ENCODE assay signal across 1 cellular context in the genomic region with DNA sequence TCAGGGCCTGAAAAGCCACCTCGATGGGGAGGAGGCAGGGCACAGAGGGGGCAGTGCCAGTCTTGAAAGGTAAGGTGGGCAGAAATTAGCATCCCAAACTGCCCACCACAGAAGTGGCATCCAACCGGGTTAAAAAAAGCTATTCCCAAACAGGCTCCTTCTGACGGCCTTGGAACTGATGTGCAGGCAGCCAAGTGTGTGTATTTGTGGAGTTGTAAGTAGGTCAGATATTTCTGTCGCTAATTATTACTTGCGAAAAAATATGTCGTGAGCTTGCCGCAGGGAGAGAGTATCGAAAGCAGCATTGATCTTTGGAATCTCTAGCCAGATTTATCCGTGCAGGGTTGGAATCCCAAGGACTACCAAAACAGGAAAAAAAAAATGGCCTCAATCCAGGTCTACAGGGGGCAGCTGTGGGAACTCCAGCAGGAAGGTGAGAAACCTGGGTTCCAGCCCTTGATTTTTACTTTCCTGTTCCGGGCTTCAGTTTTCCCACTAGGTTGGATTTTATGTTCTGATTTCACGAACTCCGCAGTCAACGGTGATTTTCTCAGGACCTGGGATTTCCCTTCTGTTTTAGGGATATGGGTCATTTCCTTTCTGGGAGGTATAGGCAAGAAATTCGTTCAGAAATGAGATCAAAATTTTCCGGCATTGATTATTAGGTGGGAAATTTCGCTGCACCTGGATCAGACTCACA.
TF ChIP-seq lines count a peak whose summit lies in the region.

No MANE protein-coding gene starts in this region.

TF ChIP-seq in GM23338, 12 proteins besides CTCF, POLR2A, EP300 and RAD21 (continued from another document):
- TF ChIP-seq, protein P1, sequence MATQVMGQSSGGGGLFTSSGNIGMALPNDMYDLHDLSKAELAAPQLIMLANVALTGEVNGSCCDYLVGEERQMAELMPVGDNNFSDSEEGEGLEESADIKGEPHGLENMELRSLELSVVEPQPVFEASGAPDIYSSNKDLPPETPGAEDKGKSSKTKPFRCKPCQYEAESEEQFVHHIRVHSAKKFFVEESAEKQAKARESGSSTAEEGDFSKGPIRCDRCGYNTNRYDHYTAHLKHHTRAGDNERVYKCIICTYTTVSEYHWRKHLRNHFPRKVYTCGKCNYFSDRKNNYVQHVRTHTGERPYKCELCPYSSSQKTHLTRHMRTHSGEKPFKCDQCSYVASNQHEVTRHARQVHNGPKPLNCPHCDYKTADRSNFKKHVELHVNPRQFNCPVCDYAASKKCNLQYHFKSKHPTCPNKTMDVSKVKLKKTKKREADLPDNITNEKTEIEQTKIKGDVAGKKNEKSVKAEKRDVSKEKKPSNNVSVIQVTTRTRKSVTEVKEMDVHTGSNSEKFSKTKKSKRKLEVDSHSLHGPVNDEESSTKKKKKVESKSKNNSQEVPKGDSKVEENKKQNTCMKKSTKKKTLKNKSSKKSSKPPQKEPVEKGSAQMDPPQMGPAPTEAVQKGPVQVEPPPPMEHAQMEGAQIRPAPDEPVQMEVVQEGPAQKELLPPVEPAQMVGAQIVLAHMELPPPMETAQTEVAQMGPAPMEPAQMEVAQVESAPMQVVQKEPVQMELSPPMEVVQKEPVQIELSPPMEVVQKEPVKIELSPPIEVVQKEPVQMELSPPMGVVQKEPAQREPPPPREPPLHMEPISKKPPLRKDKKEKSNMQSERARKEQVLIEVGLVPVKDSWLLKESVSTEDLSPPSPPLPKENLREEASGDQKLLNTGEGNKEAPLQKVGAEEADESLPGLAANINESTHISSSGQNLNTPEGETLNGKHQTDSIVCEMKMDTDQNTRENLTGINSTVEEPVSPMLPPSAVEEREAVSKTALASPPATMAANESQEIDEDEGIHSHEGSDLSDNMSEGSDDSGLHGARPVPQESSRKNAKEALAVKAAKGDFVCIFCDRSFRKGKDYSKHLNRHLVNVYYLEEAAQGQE (IDR thresholded peaks at IDR 0.05; ENCODE audit: unreplicated experiment), result no peak
- TF ChIP-seq CREB1 (CRISPR knock-in tag; IDR thresholded peaks at IDR 0.05; ENCODE audit: low read depth), result no peak
- no peak for TF ChIP-seq EZH2 (IDR thresholded peaks at IDR 0.05; ENCODE audit: low read depth, unreplicated experiment)
- no peak for TF ChIP-seq JUNB (IDR thresholded peaks at IDR 0.05; ENCODE audit: unreplicated experiment)
- TF ChIP-seq POLR2AphosphoS5 (IDR thresholded peaks at IDR 0.05; ENCODE audit: low read depth), result no peak
